8 cellular contexts compared by ENCODE assay signal in genomic region chr1:176843352-176844297, GRCh38.
DNase-seq lines count a peak whose midpoint lies in the region; TF ChIP-seq lines count a peak whose summit lies in the region.

No MANE protein-coding gene starts in this region.

- intact Hi-C loops in dorsolateral prefrontal cortex (cut with DNase I), result loop anchor here (1.0 to 10.0 kb wide), 5 partner anchors 284 to 1689 kb away; no protein-coding TSS in a partner anchor

- peak; percentile 41 for DNase-seq in SIG-M5 treated with dmso at 0.1 percent for 504 hours (lab: John Stamatoyannopoulos, UW; ENCODE audit: unreplicated experiment)
- DNase-seq in SIG-M5 (lab: John Stamatoyannopoulos, UW), result no peak
- peak; percentile 18 for DNase-seq in NCI-H510A (lab: John Stamatoyannopoulos, UW)
- DNase-seq in dorsolateral prefrontal cortex, result peak in 1 of 10 donors; percentile 27
- peak; percentile 32 for DNase-seq in midbrain (lab: John Stamatoyannopoulos, UW)
- no peak for DNase-seq in NCI-H146 (lab: John Stamatoyannopoulos, UW)
- DNase-seq in activated CD4-positive, alpha-beta T cell treated with anti-CD3 and anti-CD28 coated beads for 4 hours, result no peak
- no peak for DNase-seq in effector CD8-positive, alpha-beta T cell (lab: John Stamatoyannopoulos, UW)

- no peaks in the 10 kb centered on the region for H3K27me3 ChIP-seq in dorsolateral prefrontal cortex

- no peak overlapping the region for H3K4me3 ChIP-seq in dorsolateral prefrontal cortex

- TF ChIP-seq CTCF in dorsolateral prefrontal cortex (IDR thresholded peaks at IDR 0.05 in 54 of 56, conservative IDR thresholded peaks at IDR 0.05 in 2 of 56; ENCODE audit: low read depth in 1 of 56, partially characterized antibody in 56 of 56), result peak; percentile 36 to 87 (median 66)

- no peak overlapping the region for H3K27ac ChIP-seq in dorsolateral prefrontal cortex

Comparison
In these comparisons a context has a peak if more than half of its experiments do, and no peak if none do; other contexts are left out.
1. DNase-seq: peak in SIG-M5 treated with dmso at 0.1 percent for 504 hours (single experiment), NCI-H510A (single experiment) and midbrain (single experiment); none in SIG-M5 (single experiment), NCI-H146 (single experiment), activated CD4-positive, alpha-beta T cell treated with anti-CD3 and anti-CD28 coated beads for 4 hours (0 of 2) and effector CD8-positive, alpha-beta T cell (single experiment).